21 cellular contexts compared by ENCODE assay signal in genomic region chr4:13476152-13476551, GRCh38.
"Had no signal": no experiment of that assay in that cellular context is flagged by ENCODE, and none has a peak within 500 bp of the region (broad histone marks: within the 10 kb centered on the region; RNA-seq: fewer than 3 reads in every experiment).

No MANE protein-coding gene starts in this region.

- H3K27me3 ChIP-seq: MG63 had no signal

- H3K36me3 ChIP-seq: MG63 had no signal

- H3K4me3 ChIP-seq: MG63 had no signal

- H3K9me3 ChIP-seq: MG63 had no signal

- DNase-seq: activated B cell treated with CpG ODN at 0.5 μM for 24 hours; activated CD4-positive, alpha-beta memory T cell treated with anti-CD3 and anti-CD28 coated beads for 36 hours; activated CD4-positive, alpha-beta T cell treated with anti-CD3 and anti-CD28 coated beads for 1 hour; activated CD4-positive, alpha-beta T cell treated with anti-CD3 and anti-CD28 coated beads, Interleukin-2, amount 10 ng/mL, durations not matched to agents 7 days and 5 days; activated CD8-positive, alpha-beta memory T cell treated with anti-CD3 and anti-CD28 coated beads for 24 hours; activated gamma-delta T cell; activated naive CD4-positive, alpha-beta T cell treated with anti-CD3 and anti-CD28 coated beads for 36 hours; activated T-cell treated with anti-CD3 and anti-CD28 coated beads, Interleukin-2, amount 50 U/mL, for 48 hours; amygdala; KBM-7; MG63; MV-4-11; NCI-H1092 treated with DMSO at 0.1 percent for 48 hours; NCI-H1417 treated with DMSO at 0.1 percent for 48 hours; NCI-H1694; NCI-H2029 treated with DMSO at 0.1 percent for 48 hours; NCI-H446; PC-3; SIG-M5; T-helper 17 cell; T-helper 9 cell had no signal

- ATAC-seq: PC-3 had no signal
